Comparison of ENCODE assay signal across 1 cellular context in the genomic region with DNA sequence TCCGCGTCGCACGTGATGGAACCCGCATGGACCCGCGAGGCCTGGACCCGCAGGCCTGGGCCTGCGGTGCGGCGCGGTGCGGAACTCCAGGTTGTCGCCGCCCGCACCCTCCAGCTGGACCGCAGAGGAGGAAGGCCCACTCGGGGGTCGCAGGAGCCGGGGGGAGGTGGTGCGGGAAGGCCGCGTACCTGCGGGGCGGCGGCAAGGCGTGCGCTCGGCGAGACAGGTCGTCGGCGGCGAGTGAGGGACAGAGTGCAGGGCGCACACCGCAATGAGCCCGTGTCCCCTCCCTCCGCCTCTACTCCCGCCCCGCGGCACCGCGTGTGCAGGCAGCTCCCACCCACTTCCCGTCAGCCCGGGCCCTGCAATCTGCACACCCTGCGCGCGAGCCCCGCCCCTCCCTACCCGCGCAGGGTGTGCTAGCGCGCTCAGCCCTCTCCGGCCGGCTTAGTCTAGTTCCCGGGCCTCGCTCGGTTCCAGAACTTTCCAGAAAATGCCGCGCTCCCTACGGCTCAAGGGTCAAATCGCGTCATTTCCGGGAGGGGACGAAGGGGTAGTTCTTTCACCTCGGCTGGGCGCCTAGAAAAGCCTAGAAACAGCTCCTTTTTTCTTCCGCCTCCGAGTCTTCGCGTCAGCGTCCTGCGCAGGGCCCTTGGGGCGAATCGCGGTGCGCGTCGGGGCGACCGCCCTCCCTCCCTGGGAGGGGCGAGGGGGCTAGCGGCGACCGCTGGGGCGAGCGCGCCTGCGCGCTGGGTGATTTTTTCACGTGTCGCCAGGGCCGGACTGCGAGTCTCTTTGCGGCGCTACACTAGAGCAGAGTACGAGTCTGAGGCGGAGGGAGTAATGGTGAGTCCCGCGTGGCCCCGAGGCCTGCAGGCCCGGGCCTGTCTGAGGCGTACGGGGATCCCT.
A peak's percentile ranks its signal among the peaks of the same experiment; 100 is the strongest.
TF ChIP-seq lines count a peak whose summit lies in the region.

A gene (minus strand): TSS at position 247 of the 909 bp plus-strand sequence. CDS start 992 bp downstream, outside the sequence.
A gene (plus strand): TSS at position 786 of the 909 bp plus-strand sequence. CDS start 58 bp downstream, at position 844.

TF ChIP-seq in WTC11, 78 proteins besides CTCF, POLR2A, EP300 and RAD21 (continued from another document and continues in another):
- TF ChIP-seq, protein P1, sequence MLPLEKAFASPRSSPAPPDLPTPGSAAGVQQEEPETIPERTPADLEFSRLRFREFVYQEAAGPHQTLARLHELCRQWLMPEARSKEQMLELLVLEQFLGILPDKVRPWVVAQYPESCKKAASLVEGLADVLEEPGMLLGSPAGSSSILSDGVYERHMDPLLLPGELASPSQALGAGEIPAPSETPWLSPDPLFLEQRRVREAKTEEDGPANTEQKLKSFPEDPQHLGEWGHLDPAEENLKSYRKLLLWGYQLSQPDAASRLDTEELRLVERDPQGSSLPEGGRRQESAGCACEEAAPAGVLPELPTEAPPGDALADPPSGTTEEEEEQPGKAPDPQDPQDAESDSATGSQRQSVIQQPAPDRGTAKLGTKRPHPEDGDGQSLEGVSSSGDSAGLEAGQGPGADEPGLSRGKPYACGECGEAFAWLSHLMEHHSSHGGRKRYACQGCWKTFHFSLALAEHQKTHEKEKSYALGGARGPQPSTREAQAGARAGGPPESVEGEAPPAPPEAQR (CRISPR knock-in tag; IDR thresholded peaks at IDR 0.05) = no peak
- TF ChIP-seq SOX15 (CRISPR knock-in tag; IDR thresholded peaks at IDR 0.05) (no peak), MXD4 (CRISPR knock-in tag; IDR thresholded peaks at IDR 0.05; ENCODE audit: borderline replicate concordance) (no peak), FOXP1 (CRISPR knock-in tag; IDR thresholded peaks at IDR 0.05; ENCODE audit: borderline replicate concordance) (peak; percentile 89), TEAD4 (CRISPR knock-in tag; IDR thresholded peaks at IDR 0.05) (0 out of 2 replicates have a peak, but pooled peaks have one; percentile 55), EMX1 (CRISPR knock-in tag; IDR thresholded peaks at IDR 0.05) (no peak; the same call in 1 of the 2 replicates), RELA (CRISPR knock-in tag; IDR thresholded peaks at IDR 0.05; ENCODE audit: borderline replicate concordance) (peak; percentile 92), JAZF1 (CRISPR knock-in tag; IDR thresholded peaks at IDR 0.05) (no peak), ZNF671 (CRISPR knock-in tag; IDR thresholded peaks at IDR 0.05) (no peak), GABPB1 (CRISPR knock-in tag; IDR thresholded peaks at IDR 0.05) (peak; percentile 87), NR2C2 (CRISPR knock-in tag; IDR thresholded peaks at IDR 0.05) (peak; percentile 52), ZNF396 (CRISPR knock-in tag; IDR thresholded peaks at IDR 0.05; ENCODE audit: borderline replicate concordance) (no peak), ZNF219 (CRISPR knock-in tag; IDR thresholded peaks at IDR 0.05; ENCODE audit: borderline replicate concordance) (peak; percentile 39; the same call in 1 of the 2 replicates), ZNF138 (CRISPR knock-in tag; conservative IDR thresholded peaks at IDR 0.05) (no peak; the same call in 1 of the 2 replicates), FOXK1 (CRISPR knock-in tag; IDR thresholded peaks at IDR 0.05) (0 out of 2 replicates have a peak, but pooled peaks have one; percentile 66), ZNF423 (CRISPR knock-in tag; IDR thresholded peaks at IDR 0.05) (no peak), ZNF232 (CRISPR knock-in tag; IDR thresholded peaks at IDR 0.05) (peak; percentile 98), OVOL2 (CRISPR knock-in tag; IDR thresholded peaks at IDR 0.05; ENCODE audit: borderline replicate concordance) (no peak), ETV6 (CRISPR knock-in tag; IDR thresholded peaks at IDR 0.05) (peak; percentile 78; the same call in 1 of the 2 replicates), ZNF416 (CRISPR knock-in tag; IDR thresholded peaks at IDR 0.05) (no peak), FOXJ3 (CRISPR knock-in tag; IDR thresholded peaks at IDR 0.05; ENCODE audit: borderline replicate concordance) (no peak), NR3C1 (CRISPR knock-in tag; conservative IDR thresholded peaks at IDR 0.05; ENCODE audit: low read depth) (no peak), ZNF317 (CRISPR knock-in tag; IDR thresholded peaks at IDR 0.05; ENCODE audit: borderline replicate concordance, low read depth) (peak; percentile 67), GTF2I (CRISPR knock-in tag; conservative IDR thresholded peaks at IDR 0.05) (no peak), MYBL2 (CRISPR knock-in tag; IDR thresholded peaks at IDR 0.05) (peak; percentile 63; the same call in 1 of the 2 replicates)
- TF ChIP-seq, protein P2, sequence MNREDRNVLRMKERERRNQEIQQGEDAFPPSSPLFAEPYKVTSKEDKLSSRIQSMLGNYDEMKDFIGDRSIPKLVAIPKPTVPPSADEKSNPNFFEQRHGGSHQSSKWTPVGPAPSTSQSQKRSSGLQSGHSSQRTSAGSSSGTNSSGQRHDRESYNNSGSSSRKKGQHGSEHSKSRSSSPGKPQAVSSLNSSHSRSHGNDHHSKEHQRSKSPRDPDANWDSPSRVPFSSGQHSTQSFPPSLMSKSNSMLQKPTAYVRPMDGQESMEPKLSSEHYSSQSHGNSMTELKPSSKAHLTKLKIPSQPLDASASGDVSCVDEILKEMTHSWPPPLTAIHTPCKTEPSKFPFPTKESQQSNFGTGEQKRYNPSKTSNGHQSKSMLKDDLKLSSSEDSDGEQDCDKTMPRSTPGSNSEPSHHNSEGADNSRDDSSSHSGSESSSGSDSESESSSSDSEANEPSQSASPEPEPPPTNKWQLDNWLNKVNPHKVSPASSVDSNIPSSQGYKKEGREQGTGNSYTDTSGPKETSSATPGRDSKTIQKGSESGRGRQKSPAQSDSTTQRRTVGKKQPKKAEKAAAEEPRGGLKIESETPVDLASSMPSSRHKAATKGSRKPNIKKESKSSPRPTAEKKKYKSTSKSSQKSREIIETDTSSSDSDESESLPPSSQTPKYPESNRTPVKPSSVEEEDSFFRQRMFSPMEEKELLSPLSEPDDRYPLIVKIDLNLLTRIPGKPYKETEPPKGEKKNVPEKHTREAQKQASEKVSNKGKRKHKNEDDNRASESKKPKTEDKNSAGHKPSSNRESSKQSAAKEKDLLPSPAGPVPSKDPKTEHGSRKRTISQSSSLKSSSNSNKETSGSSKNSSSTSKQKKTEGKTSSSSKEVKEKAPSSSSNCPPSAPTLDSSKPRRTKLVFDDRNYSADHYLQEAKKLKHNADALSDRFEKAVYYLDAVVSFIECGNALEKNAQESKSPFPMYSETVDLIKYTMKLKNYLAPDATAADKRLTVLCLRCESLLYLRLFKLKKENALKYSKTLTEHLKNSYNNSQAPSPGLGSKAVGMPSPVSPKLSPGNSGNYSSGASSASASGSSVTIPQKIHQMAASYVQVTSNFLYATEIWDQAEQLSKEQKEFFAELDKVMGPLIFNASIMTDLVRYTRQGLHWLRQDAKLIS (CRISPR knock-in tag; IDR thresholded peaks at IDR 0.05; ENCODE audit: borderline replicate concordance) = peak; percentile 90
- TF ChIP-seq, protein P3, sequence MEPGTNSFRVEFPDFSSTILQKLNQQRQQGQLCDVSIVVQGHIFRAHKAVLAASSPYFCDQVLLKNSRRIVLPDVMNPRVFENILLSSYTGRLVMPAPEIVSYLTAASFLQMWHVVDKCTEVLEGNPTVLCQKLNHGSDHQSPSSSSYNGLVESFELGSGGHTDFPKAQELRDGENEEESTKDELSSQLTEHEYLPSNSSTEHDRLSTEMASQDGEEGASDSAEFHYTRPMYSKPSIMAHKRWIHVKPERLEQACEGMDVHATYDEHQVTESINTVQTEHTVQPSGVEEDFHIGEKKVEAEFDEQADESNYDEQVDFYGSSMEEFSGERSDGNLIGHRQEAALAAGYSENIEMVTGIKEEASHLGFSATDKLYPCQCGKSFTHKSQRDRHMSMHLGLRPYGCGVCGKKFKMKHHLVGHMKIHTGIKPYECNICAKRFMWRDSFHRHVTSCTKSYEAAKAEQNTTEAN (CRISPR knock-in tag; IDR thresholded peaks at IDR 0.05) = peak; percentile 65; the same call in 1 of the 2 replicates
- TF ChIP-seq, protein P4, sequence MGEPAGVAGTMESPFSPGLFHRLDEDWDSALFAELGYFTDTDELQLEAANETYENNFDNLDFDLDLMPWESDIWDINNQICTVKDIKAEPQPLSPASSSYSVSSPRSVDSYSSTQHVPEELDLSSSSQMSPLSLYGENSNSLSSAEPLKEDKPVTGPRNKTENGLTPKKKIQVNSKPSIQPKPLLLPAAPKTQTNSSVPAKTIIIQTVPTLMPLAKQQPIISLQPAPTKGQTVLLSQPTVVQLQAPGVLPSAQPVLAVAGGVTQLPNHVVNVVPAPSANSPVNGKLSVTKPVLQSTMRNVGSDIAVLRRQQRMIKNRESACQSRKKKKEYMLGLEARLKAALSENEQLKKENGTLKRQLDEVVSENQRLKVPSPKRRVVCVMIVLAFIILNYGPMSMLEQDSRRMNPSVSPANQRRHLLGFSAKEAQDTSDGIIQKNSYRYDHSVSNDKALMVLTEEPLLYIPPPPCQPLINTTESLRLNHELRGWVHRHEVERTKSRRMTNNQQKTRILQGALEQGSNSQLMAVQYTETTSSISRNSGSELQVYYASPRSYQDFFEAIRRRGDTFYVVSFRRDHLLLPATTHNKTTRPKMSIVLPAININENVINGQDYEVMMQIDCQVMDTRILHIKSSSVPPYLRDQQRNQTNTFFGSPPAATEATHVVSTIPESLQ (CRISPR knock-in tag; IDR thresholded peaks at IDR 0.05) = no peak
- TF ChIP-seq, protein P5, sequence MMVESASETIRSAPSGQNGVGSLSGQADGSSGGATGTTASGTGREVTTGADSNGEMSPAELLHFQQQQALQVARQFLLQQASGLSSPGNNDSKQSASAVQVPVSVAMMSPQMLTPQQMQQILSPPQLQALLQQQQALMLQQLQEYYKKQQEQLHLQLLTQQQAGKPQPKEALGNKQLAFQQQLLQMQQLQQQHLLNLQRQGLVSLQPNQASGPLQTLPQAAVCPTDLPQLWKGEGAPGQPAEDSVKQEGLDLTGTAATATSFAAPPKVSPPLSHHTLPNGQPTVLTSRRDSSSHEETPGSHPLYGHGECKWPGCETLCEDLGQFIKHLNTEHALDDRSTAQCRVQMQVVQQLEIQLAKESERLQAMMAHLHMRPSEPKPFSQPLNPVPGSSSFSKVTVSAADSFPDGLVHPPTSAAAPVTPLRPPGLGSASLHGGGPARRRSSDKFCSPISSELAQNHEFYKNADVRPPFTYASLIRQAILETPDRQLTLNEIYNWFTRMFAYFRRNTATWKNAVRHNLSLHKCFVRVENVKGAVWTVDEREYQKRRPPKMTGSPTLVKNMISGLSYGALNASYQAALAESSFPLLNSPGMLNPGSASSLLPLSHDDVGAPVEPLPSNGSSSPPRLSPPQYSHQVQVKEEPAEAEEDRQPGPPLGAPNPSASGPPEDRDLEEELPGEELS (CRISPR knock-in tag; IDR thresholded peaks at IDR 0.05) = peak; percentile 83; the same call in 1 of the 2 replicates
- TF ChIP-seq, protein P6, sequence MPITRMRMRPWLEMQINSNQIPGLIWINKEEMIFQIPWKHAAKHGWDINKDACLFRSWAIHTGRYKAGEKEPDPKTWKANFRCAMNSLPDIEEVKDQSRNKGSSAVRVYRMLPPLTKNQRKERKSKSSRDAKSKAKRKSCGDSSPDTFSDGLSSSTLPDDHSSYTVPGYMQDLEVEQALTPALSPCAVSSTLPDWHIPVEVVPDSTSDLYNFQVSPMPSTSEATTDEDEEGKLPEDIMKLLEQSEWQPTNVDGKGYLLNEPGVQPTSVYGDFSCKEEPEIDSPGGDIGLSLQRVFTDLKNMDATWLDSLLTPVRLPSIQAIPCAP (CRISPR knock-in tag; IDR thresholded peaks at IDR 0.05) = peak; percentile 69; the same call in 1 of the 2 replicates
- TF ChIP-seq, protein P7, sequence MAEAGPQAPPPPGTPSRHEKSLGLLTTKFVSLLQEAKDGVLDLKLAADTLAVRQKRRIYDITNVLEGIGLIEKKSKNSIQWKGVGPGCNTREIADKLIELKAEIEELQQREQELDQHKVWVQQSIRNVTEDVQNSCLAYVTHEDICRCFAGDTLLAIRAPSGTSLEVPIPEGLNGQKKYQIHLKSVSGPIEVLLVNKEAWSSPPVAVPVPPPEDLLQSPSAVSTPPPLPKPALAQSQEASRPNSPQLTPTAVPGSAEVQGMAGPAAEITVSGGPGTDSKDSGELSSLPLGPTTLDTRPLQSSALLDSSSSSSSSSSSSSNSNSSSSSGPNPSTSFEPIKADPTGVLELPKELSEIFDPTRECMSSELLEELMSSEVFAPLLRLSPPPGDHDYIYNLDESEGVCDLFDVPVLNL (CRISPR knock-in tag; IDR thresholded peaks at IDR 0.05; ENCODE audit: borderline replicate concordance, low read depth) = peak; percentile 47; the same call in 1 of the 2 replicates
- TF ChIP-seq, protein P8, sequence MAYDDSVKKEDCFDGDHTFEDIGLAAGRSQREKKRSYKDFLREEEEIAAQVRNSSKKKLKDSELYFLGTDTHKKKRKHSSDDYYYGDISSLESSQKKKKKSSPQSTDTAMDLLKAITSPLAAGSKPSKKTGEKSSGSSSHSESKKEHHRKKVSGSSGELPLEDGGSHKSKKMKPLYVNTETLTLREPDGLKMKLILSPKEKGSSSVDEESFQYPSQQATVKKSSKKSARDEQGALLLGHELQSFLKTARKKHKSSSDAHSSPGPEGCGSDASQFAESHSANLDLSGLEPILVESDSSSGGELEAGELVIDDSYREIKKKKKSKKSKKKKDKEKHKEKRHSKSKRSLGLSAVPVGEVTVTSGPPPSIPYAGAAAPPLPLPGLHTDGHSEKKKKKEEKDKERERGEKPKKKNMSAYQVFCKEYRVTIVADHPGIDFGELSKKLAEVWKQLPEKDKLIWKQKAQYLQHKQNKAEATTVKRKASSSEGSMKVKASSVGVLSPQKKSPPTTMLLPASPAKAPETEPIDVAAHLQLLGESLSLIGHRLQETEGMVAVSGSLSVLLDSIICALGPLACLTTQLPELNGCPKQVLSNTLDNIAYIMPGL (CRISPR knock-in tag; IDR thresholded peaks at IDR 0.05) = peak; percentile 91
- TF ChIP-seq, protein P9, sequence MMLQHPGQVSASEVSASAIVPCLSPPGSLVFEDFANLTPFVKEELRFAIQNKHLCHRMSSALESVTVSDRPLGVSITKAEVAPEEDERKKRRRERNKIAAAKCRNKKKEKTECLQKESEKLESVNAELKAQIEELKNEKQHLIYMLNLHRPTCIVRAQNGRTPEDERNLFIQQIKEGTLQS (CRISPR knock-in tag; conservative IDR thresholded peaks at IDR 0.05) = no peak
- TF ChIP-seq, protein P10, sequence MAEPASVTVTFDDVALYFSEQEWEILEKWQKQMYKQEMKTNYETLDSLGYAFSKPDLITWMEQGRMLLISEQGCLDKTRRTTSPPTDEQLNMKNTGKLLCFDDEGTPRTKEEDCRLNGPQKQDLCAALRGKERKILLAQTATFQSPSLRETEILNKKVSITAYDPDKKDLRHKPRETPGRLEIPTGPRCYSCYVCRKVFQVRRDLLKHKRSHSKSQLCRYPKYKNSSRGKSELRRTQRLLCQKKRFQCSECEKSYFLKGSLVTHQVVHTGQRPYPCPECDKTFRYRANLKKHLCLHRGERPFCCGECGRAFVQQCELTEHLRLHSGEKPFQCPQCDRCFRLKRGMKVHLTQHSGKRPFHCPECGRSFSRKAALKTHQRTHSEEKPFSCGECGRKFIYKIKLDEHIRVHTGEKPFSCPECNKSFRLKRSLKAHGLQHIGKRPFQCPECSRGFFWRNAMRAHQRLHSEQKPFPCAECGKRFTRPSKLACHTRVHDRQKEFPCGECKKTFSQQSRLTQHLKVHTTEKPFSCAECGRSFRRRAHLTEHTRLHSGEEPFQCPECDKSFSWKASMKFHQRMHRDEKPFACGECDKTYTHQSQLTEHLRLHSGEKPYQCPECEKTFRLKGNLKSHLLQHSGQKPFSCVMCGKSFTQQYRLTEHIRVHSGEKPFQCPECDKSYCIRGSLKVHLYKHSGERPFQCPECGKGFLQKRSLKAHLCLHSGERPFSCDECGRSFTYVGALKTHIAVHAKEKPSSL (CRISPR knock-in tag; conservative IDR thresholded peaks at IDR 0.05) = no peak
- TF ChIP-seq, protein P11, sequence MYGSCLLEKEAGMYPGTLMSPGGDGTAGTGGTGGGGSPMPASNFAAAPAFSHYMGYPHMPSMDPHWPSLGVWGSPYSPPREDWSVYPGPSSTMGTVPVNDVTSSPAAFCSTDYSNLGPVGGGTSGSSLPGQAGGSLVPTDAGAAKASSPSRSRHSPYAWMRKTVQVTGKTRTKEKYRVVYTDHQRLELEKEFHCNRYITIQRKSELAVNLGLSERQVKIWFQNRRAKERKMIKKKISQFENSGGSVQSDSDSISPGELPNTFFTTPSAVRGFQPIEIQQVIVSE (CRISPR knock-in tag; IDR thresholded peaks at IDR 0.05; ENCODE audit: borderline replicate concordance) = no peak
